ENCODE assay signal across 8 cellular contexts in the genomic region with DNA sequence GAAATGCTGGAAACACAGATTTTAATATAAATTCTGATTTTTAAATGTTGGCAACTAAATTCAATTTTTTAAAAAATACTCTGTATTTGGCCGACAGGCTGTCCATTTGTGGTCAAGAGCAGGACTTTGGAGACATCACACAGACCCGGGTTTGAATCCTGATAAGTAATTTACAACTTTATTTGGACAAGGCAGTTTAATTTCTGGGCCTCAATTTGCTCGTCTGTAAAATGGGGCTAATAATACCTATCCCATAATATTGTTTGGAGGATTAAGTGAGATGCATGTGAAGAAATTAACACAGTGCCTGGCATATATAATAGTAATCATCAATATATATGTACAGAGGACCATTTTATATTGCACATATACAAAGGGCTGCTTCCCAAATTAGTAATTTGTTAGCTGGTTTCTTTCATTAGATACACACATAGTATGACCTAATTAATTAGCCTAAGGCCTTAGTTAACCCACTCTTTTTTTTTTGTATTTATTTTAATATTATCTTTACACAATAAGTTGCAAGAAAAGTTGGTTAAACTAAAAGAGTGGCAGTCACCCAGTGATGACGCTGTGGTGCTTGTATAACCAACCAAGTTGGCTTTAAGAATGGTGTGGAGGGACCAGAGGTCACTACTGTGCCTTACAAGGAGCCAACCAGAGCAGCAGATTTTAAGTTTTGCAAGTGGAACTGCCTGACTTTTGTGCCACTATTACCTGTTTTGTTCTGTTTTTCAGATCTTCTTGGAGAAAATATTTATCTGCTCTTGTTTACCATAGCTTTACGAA. TPM values are rescaled to one million over a fixed set of nuclear protein-coding genes. Genes with fewer than 3 reads are reported as not detected.
DNase-seq lines count a peak whose midpoint lies in the region; ATAC-seq and TF ChIP-seq lines count a peak whose summit lies in the region.

No MANE protein-coding gene starts in this region.

- DNase-seq in Ammon's horn (ENCODE audit: low spot score) (peak; percentile 15), GM19240 (ENCODE audit: insufficient read length, low spot score) (peak; percentile 9), LHCN-M2 (ENCODE audit: low read depth) (peak; percentile 48), astrocyte of the cerebellum (ENCODE audit: low read depth) (no peak), left lobe of liver (ENCODE audit: low spot score) (no peak), NCI-H2081 treated with DMSO at 0.1 percent for 48 hours (lab: John Stamatoyannopoulos, UW) (no peak), C1 segment of cervical spinal cord (lab: John Stamatoyannopoulos, UW) (no peak)

- H3K9me3 ChIP-seq in thymus (ENCODE audit: control insufficient read depth), result no peaks in the 10 kb centered on the region

- peaks cover 3% of the 10 kb centered on the region for H3K4me1 ChIP-seq in thymus (ENCODE audit: control insufficient read depth, insufficient read depth, low read length)

- TF ChIP-seq CTCF in astrocyte of the cerebellum (IDR thresholded peaks at IDR 0.05; ENCODE audit: low read depth, low read length, missing control alignments), result no peak

- peak overlapping the region; percentile 94 for H3K27ac ChIP-seq in thymus (ENCODE audit: low read depth)

- WGBS in thymus, result 58% methylated on average over 5 of the region's 5 CpGs

- peak; percentile 25 for ATAC-seq in left lobe of liver

- peaks cover 2% of the 10 kb centered on the region for H3K36me3 ChIP-seq in thymus (ENCODE audit: control insufficient read depth, insufficient read depth)

- in situ Hi-C loops in astrocyte of the cerebellum (cut with HindIII; ENCODE audit: low sequenced_read_pairs), result loop anchor here (10.0 kb wide), 1 partner anchor 105 kb away; no protein-coding TSS in a partner anchor

- H3K27me3 ChIP-seq in thymus (ENCODE audit: control insufficient read depth, insufficient read depth), result no peaks in the 10 kb centered on the region

- H3K4me3 ChIP-seq in astrocyte of the cerebellum (ENCODE audit: low read depth, low read length) (peak overlapping the region; percentile 66), thymus (ENCODE audit: low read length) (peak overlapping the region; percentile 100)

RNA-seq across cellular contexts. Expression of a gene that starts 0.7 kb away (rescaled TPM):
- total RNA-seq in LHCN-M2 (2014; rRNA removed) (12.9 and 19.7 TPM in 2 replicates), left lobe of liver (5.4 TPM)
- 7.7 TPM for polyA plus RNA-seq in LHCN-M2 (2012)
- 40.2 TPM for polyA plus RNA-seq in thymus

RNA-seq across cellular contexts. Expression of a gene that starts 0.8 kb away (rescaled TPM):
- 7.0 and 15.0 TPM in 2 replicates for total RNA-seq in LHCN-M2 (2014; rRNA removed)
- polyA plus RNA-seq in LHCN-M2 (2012), result 8.0 TPM
- total RNA-seq in left lobe of liver, result 7.0 TPM
- 31.4 TPM for polyA plus RNA-seq in thymus

RNA-seq across cellular contexts. Expression of a gene that starts 30.1 kb away (rescaled TPM):
- total RNA-seq in LHCN-M2 (2014; rRNA removed) (4.0 and 5.6 TPM in 2 replicates), left lobe of liver (16.7 TPM)
- 5.8 TPM for polyA plus RNA-seq in LHCN-M2 (2012)
- polyA plus RNA-seq in thymus, result 20.2 TPM

Comparison
In these comparisons a context has a peak if more than half of its experiments do, and no peak if none do; other contexts are left out.
1. DNase-seq: peak in Ammon's horn (single experiment), GM19240 (single experiment) and LHCN-M2 (single experiment); none in astrocyte of the cerebellum (single experiment), left lobe of liver (single experiment), NCI-H2081 treated with DMSO at 0.1 percent for 48 hours (single experiment) and C1 segment of cervical spinal cord (0 of 14).